ENCODE assay signal across 17 cellular contexts in genomic region chr18:22713511-22713910, GRCh38.
"Had no signal": no experiment of that assay in that cellular context is flagged by ENCODE, and none has a peak within 500 bp of the region (broad histone marks: within the 10 kb centered on the region; RNA-seq: fewer than 3 reads in every experiment).

No MANE protein-coding gene starts in this region.

- H3K36me3 Mint-ChIP-seq: activated naive CD4-positive, alpha-beta T cell treated with anti-CD3 and anti-CD28 coated beads, Interleukin-2, amount 10 ng/mL, durations not matched to agents 7 days and 5 days had no signal

- H3K27ac ChIP-seq: brain microvascular endothelial cell, foreskin keratinocyte, left lung, neutrophil, prostate gland, SK-N-MC, suprapubic skin, upper lobe of left lung had no signal

- H3K4me3 ChIP-seq: heart left ventricle, left lung, prostate gland, sigmoid colon, SK-N-MC, suprapubic skin, upper lobe of left lung had no signal

- H3K36me3 ChIP-seq: brain microvascular endothelial cell, heart left ventricle, left lung, neutrophil, prostate gland, sigmoid colon, suprapubic skin, upper lobe of left lung had no signal

- H3K27me3 Mint-ChIP-seq: activated B cell treated with CpG ODN at 0.5 μM for 24 hours; activated CD4-positive, alpha-beta T cell treated with anti-CD3 and anti-CD28 coated beads, Interleukin-2, amount 10 ng/mL, durations not matched to agents 24 days and 14 days had no signal

- ATAC-seq: foreskin keratinocyte, left lung had no signal

- H3K9me3 Mint-ChIP-seq: activated B cell treated with CpG ODN at 0.5 μM for 24 hours; activated CD4-positive, alpha-beta T cell treated with anti-CD3 and anti-CD28 coated beads, Interleukin-2, amount 10 ng/mL, durations not matched to agents 24 days and 14 days; activated naive CD4-positive, alpha-beta T cell treated with anti-CD3 and anti-CD28 coated beads, Interleukin-2, amount 10 ng/mL, durations not matched to agents 7 days and 5 days; activated T-helper 2 cell treated with anti-CD3 and anti-CD28 coated beads, Interferon-gamma antibody, Interleukin-2, Interleukin-4, amounts not matched to agents 10 μg/mL and 5 μg/mL and 100 μg/mL, durations not matched to agents 14 hours and 24 hours and 36 hours had no signal

- H3K4me1 Mint-ChIP-seq: activated B cell treated with CpG ODN at 0.5 μM for 24 hours; activated CD4-positive, alpha-beta T cell treated with anti-CD3 and anti-CD28 coated beads, Interleukin-2, amount 10 ng/mL, durations not matched to agents 24 days and 14 days had no signal

- DNase-seq: activated B cell treated with CpG ODN at 0.5 μM for 24 hours; activated CD4-positive, alpha-beta T cell treated with anti-CD3 and anti-CD28 coated beads, Interleukin-2, amount 10 ng/mL, durations not matched to agents 24 days and 14 days; activated naive CD4-positive, alpha-beta T cell treated with anti-CD3 and anti-CD28 coated beads, Interleukin-2, amount 10 ng/mL, durations not matched to agents 7 days and 5 days; brain microvascular endothelial cell; foreskin keratinocyte; heart left ventricle; islet precursor cell; left lung; sigmoid colon; stimulated activated CD4-positive, alpha-beta T cell treated with anti-CD3 and anti-CD28 coated beads, Interleukin-12 subunit alpha, Interleukin-12 subunit beta, amount 100 ng/mL, for 4 hours; stimulated activated naive CD4-positive, alpha-beta T cell treated with Interleukin-2 at 50 U/mL for 16 hours; upper lobe of left lung had no signal

- H3K27me3 ChIP-seq: brain microvascular endothelial cell, foreskin keratinocyte, heart left ventricle, left lung, sigmoid colon, suprapubic skin, upper lobe of left lung had no signal

- H3K27ac Mint-ChIP-seq: activated B cell treated with CpG ODN at 0.5 μM for 24 hours; activated CD4-positive, alpha-beta T cell treated with anti-CD3 and anti-CD28 coated beads, Interleukin-2, amount 10 ng/mL, durations not matched to agents 24 days and 14 days; activated naive CD4-positive, alpha-beta T cell treated with anti-CD3 and anti-CD28 coated beads, Interleukin-2, amount 10 ng/mL, durations not matched to agents 7 days and 5 days; activated T-helper 2 cell treated with anti-CD3 and anti-CD28 coated beads, Interferon-gamma antibody, Interleukin-2, Interleukin-4, amounts not matched to agents 10 μg/mL and 5 μg/mL and 100 μg/mL, durations not matched to agents 14 hours and 24 hours and 36 hours had no signal

- H3K4me1 ChIP-seq: prostate gland had no signal

- H3K4me3 Mint-ChIP-seq: activated B cell treated with CpG ODN at 0.5 μM for 24 hours; activated CD4-positive, alpha-beta T cell treated with anti-CD3 and anti-CD28 coated beads, Interleukin-2, amount 10 ng/mL, durations not matched to agents 24 days and 14 days; activated naive CD4-positive, alpha-beta T cell treated with anti-CD3 and anti-CD28 coated beads, Interleukin-2, amount 10 ng/mL, durations not matched to agents 7 days and 5 days had no signal

- H3K9me3 ChIP-seq: heart left ventricle, left lung, neutrophil, prostate gland, sigmoid colon, suprapubic skin, upper lobe of left lung had no signal
